Comparison of ENCODE assay signal across 15 cellular contexts in the genomic region with DNA sequence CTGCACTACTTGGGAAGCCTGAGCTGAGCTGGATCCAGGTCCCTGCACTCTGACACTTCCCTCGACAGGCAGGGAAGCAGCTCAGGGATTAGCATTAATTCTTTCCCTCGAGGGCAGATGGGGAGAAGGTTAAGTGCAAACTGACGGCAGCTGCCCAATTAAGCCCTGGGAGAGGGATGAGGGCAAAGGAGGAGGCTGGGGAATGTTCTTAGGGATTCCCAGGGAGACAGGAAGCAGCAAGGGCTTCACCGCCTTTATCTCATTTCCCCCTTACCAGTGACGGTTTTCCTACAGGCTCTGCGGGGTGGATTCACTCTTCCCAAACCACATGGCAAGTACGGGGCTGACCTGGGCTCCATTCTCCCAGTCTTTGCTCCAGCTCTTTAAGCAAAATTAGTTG.
A peak's percentile ranks its signal among the peaks of the same experiment; 100 is the strongest.
DNase-seq lines count a peak whose midpoint lies in the region; ATAC-seq and TF ChIP-seq lines count a peak whose summit lies in the region.
"Had no signal": no experiment of that assay in that cellular context is flagged by ENCODE, and none has a peak within 500 bp of the region (broad histone marks: within the 10 kb centered on the region; RNA-seq: fewer than 3 reads in every experiment).

No MANE protein-coding gene starts in this region.

- DNase-seq in NCI-H1092 treated with DMSO at 0.1 percent for 48 hours (lab: John Stamatoyannopoulos, UW) (peak; percentile 1), NCI-H1092 (lab: John Stamatoyannopoulos, UW) (no peak), NCI-H82 treated with DMSO at 0.1 percent for 48 hours (lab: John Stamatoyannopoulos, UW; ENCODE audit: unreplicated experiment) (peak; percentile 94), fibroblast of pulmonary artery (ENCODE audit: low read depth) (peak; percentile 67), retinal pigment epithelial cell (ENCODE audit: low read depth) (peak; percentile 7), omental fat pad (ENCODE audit: low spot score) (no peak), Karpas-422 (no peak)
- DNase-seq: CD4-positive, alpha-beta T cell; GOT3; NCI-H2029 treated with DMSO at 0.1 percent for 48 hours; stimulated activated naive CD4-positive, alpha-beta T cell treated with Interleukin-2 at 50 U/mL for 16 hours had no signal

- no peak overlapping the region for H3K27ac ChIP-seq in Karpas-422 (ENCODE audit: low read length)
- H3K27ac ChIP-seq: 22Rv1 had no signal

- no peak overlapping the region for H3K9ac ChIP-seq in Karpas-422 (ENCODE audit: low read length)

- no peaks in the 10 kb centered on the region for H3K9me2 ChIP-seq in Karpas-422 (replicated peaks; ENCODE audit: insufficient read depth, low read length)

- TF ChIP-seq CTCF in fibroblast of pulmonary artery (IDR thresholded peaks at IDR 0.05; ENCODE audit: low read length, missing control alignments) (no peak), retinal pigment epithelial cell (conservative IDR thresholded peaks at IDR 0.05; ENCODE audit: low read depth, low read length) (no peak), omental fat pad (IDR thresholded peaks at IDR 0.05) (no peak)

- H2AFZ ChIP-seq in Karpas-422 (ENCODE audit: low read length), result no peak overlapping the region

- no peak overlapping the region for H3K4me2 ChIP-seq in Karpas-422 (ENCODE audit: low read depth, low read length, poor library complexity, severe bottlenecking)

- no peaks in the 10 kb centered on the region for H3K9me3 ChIP-seq in Karpas-422 (ENCODE audit: low read length)
- H3K9me3 ChIP-seq: breast epithelium had no signal

- ATAC-seq in omental fat pad (ENCODE audit: low FRiP score), result no peak
- ATAC-seq in GM21526 (IDR thresholded peaks at IDR 0.05; ENCODE audit: low FRiP score, unreplicated experiment), result no peak
- ATAC-seq: activated naive CD4-positive, alpha-beta T cell treated with anti-CD3 and anti-CD28 coated beads, Interleukin-2, amount 50 U/mL, for 72 hours had no signal

- H3K27me3 ChIP-seq in Karpas-422 (ENCODE audit: low read length), result no peaks in the 10 kb centered on the region
- H3K27me3 ChIP-seq: breast epithelium had no signal

- H3K36me3 ChIP-seq in Karpas-422 (ENCODE audit: insufficient read depth, low read length), result no peaks in the 10 kb centered on the region
- H3K36me3 ChIP-seq: breast epithelium had no signal

- no peak overlapping the region for H3K4me3 ChIP-seq in fibroblast of pulmonary artery (replicated peaks; ENCODE audit: low read depth, low read length)
- no peak overlapping the region for H3K4me3 ChIP-seq in retinal pigment epithelial cell (ENCODE audit: low read length)
- no peak overlapping the region for H3K4me3 ChIP-seq in Karpas-422 (ENCODE audit: low read length)
- H3K4me3 ChIP-seq: breast epithelium had no signal

- H3K79me2 ChIP-seq in Karpas-422 (ENCODE audit: low read length), result no peaks in the 10 kb centered on the region

- H3K4me1 ChIP-seq in Karpas-422 (ENCODE audit: low read length), result no peaks in the 10 kb centered on the region
- H3K4me1 ChIP-seq: breast epithelium had no signal

- H4K20me1 ChIP-seq in Karpas-422 (ENCODE audit: insufficient read depth, low read depth, low read length), result no peaks in the 10 kb centered on the region

Comparison
In these comparisons a context has a peak if more than half of its experiments do, and no peak if none do; other contexts are left out.
1. DNase-seq: peak in NCI-H1092 treated with DMSO at 0.1 percent for 48 hours (single experiment), NCI-H82 treated with DMSO at 0.1 percent for 48 hours (single experiment), fibroblast of pulmonary artery (single experiment) and retinal pigment epithelial cell (single experiment); none in NCI-H1092 (single experiment), omental fat pad (single experiment) and Karpas-422 (single experiment).